Comparison of ENCODE assay signal across 1 cellular context in the genomic region with DNA sequence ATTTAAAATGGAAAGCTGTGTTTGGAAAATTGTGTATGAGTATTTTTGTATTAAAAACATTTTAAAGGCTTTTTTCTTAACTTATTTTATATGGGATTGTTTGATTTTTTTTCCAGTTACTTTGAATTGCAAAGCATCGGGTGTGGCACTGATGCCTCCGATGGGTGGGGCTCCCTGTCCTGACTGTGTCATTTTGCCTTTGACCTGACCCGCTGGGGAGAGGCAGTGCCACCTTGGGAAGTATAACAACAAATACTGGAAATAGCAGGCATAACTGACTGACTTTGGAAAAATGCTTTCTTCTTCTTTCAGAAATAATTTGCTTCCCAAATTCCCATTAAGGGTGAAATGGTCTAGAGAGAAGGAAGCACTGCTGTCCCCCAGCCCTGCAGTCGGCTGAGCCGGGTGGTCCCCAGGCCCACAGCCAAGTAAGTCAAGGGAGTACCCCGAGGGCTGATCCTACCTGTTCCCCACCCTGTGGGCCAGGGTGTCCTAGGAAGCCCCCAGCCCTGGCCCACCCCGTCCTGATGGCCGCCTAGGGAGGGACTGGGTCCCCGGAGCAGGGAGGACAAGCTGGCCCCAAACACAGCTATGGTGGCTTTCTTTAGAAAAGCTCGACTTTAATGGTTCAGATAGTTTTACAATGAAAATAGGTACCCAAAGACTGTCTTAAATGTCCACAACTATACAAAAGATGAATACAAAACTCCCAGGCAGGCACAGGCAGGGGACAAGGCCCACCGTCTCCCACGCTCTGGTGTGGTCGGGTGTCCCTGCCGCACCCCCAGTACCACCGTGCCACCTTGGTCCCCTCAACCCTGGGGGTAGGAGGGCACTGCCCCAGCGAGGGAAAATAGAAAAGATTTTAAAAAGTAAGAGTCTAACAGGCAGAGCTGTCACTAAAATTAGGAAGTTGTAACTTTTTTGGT.
TF ChIP-seq lines count a peak whose summit lies in the region.

No MANE protein-coding gene starts in this region.

TF ChIP-seq in WTC11, 78 proteins besides CTCF, POLR2A, EP300 and RAD21 (continued from another document):
- TF ChIP-seq, protein P1, sequence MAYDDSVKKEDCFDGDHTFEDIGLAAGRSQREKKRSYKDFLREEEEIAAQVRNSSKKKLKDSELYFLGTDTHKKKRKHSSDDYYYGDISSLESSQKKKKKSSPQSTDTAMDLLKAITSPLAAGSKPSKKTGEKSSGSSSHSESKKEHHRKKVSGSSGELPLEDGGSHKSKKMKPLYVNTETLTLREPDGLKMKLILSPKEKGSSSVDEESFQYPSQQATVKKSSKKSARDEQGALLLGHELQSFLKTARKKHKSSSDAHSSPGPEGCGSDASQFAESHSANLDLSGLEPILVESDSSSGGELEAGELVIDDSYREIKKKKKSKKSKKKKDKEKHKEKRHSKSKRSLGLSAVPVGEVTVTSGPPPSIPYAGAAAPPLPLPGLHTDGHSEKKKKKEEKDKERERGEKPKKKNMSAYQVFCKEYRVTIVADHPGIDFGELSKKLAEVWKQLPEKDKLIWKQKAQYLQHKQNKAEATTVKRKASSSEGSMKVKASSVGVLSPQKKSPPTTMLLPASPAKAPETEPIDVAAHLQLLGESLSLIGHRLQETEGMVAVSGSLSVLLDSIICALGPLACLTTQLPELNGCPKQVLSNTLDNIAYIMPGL (CRISPR knock-in tag; IDR thresholded peaks at IDR 0.05): no peak
- TF ChIP-seq USF2 (CRISPR knock-in tag; IDR thresholded peaks at IDR 0.05) (no peak), TP53 (CRISPR knock-in tag; IDR thresholded peaks at IDR 0.05) (no peak)
- TF ChIP-seq, protein P2, sequence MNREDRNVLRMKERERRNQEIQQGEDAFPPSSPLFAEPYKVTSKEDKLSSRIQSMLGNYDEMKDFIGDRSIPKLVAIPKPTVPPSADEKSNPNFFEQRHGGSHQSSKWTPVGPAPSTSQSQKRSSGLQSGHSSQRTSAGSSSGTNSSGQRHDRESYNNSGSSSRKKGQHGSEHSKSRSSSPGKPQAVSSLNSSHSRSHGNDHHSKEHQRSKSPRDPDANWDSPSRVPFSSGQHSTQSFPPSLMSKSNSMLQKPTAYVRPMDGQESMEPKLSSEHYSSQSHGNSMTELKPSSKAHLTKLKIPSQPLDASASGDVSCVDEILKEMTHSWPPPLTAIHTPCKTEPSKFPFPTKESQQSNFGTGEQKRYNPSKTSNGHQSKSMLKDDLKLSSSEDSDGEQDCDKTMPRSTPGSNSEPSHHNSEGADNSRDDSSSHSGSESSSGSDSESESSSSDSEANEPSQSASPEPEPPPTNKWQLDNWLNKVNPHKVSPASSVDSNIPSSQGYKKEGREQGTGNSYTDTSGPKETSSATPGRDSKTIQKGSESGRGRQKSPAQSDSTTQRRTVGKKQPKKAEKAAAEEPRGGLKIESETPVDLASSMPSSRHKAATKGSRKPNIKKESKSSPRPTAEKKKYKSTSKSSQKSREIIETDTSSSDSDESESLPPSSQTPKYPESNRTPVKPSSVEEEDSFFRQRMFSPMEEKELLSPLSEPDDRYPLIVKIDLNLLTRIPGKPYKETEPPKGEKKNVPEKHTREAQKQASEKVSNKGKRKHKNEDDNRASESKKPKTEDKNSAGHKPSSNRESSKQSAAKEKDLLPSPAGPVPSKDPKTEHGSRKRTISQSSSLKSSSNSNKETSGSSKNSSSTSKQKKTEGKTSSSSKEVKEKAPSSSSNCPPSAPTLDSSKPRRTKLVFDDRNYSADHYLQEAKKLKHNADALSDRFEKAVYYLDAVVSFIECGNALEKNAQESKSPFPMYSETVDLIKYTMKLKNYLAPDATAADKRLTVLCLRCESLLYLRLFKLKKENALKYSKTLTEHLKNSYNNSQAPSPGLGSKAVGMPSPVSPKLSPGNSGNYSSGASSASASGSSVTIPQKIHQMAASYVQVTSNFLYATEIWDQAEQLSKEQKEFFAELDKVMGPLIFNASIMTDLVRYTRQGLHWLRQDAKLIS (CRISPR knock-in tag; IDR thresholded peaks at IDR 0.05; ENCODE audit: borderline replicate concordance): no peak
TF ChIP-seq in WTC11: peak in this region for 0.
